ENCODE assay signal across 20 cellular contexts in genomic region chr12:11638271-11638916, GRCh38. TPM values are rescaled to one million over a fixed set of nuclear protein-coding genes. Genes with fewer than 3 reads are reported as not detected.
DNase-seq lines count a peak whose midpoint lies in the region; ATAC-seq, FAIRE-seq and TF ChIP-seq lines count a peak whose summit lies in the region.
"Had no signal": no experiment of that assay in that cellular context is flagged by ENCODE, and none has a peak within 500 bp of the region (broad histone marks: within the 10 kb centered on the region; RNA-seq: fewer than 3 reads in every experiment).

No MANE protein-coding gene starts in this region.

- H4K12ac ChIP-seq in trophoblast cell (ENCODE audit: low read depth, low read length) = no peak overlapping the region

- peaks cover 3% of the 10 kb centered on the region for H3K9me3 ChIP-seq in trophoblast cell (ENCODE audit: insufficient read depth, low read depth, low read length)

- H3K4me2 ChIP-seq in trophoblast cell (ENCODE audit: low read length) = no peak overlapping the region

- H3K79me1 ChIP-seq in trophoblast cell (ENCODE audit: low read length) = no peaks in the 10 kb centered on the region

- WGBS in trophoblast cell (ENCODE audit: extremely low coverage, insufficient coverage, insufficient read length) = no CpG with 5 or more reads among the region's 3 CpGs

- H3K27ac ChIP-seq in trophoblast cell (ENCODE audit: low read depth, low read length) = no peak overlapping the region
- H3K27ac ChIP-seq: SK-N-MC had no signal

- H3K18ac ChIP-seq in trophoblast cell (ENCODE audit: low read length) = no peak overlapping the region

- DNase-seq in EH (ENCODE audit: low read depth) (peak; percentile 36), HCEC 1CT (peak; percentile 21), fibroblast of mammary gland (ENCODE audit: low read depth) (peak; percentile 17), trophoblast cell (peak; percentile 87 to 90), D721Med (ENCODE audit: insufficient read length, low spot score) (no peak), NCI-H82 (lab: John Stamatoyannopoulos, UW) (no peak)
- DNase-seq: C1 segment of cervical spinal cord, DMS79, H7, MM.1S, NCI-H1092 treated with DMSO at 0.1 percent for 48 hours, NCI-H146, NCI-H2029 treated with DMSO at 0.1 percent for 48 hours, NCI-H2171 treated with DMSO at 0.1 percent for 48 hours, NCI-H748 treated with DMSO at 0.1 percent for 48 hours, OCI-M1, SHP77 had no signal

- no peak overlapping the region for H2AFZ ChIP-seq in trophoblast cell (ENCODE audit: insufficient read depth, low read length, poor library complexity)

- no peak overlapping the region for H3K23ac ChIP-seq in trophoblast cell (ENCODE audit: low read length)

- no peak for FAIRE-seq in D721Med (lab: Jason Lieb, UNC)
- FAIRE-seq: HTR-8/SVneo had no signal

- H2BK120ac ChIP-seq in trophoblast cell (ENCODE audit: insufficient read depth, low read length, poor library complexity) = no peak overlapping the region

- H3K4me1 ChIP-seq in trophoblast cell (ENCODE audit: control insufficient read depth in 1 of 2, insufficient read depth in 2 of 2, low read length in 2 of 2) = no peaks in the 10 kb centered on the region

- H3K36me3 ChIP-seq in trophoblast cell (ENCODE audit: control insufficient read depth in 1 of 2, insufficient read depth in 2 of 2, low read length in 2 of 2) = no peaks in the 10 kb centered on the region

- no peak overlapping the region for H2AK5ac ChIP-seq in trophoblast cell (ENCODE audit: low read length)

- H4K91ac ChIP-seq in trophoblast cell (ENCODE audit: low read depth, low read length) = no peak overlapping the region

- H3K4ac ChIP-seq in trophoblast cell (ENCODE audit: low read depth, low read length) = no peak overlapping the region

- no peaks in the 10 kb centered on the region for H3K79me2 ChIP-seq in trophoblast cell (ENCODE audit: control insufficient read depth, insufficient read depth, low read length, poor library complexity)

- no peak for ATAC-seq in HG03135 (IDR thresholded peaks at IDR 0.05; ENCODE audit: unreplicated experiment)

- no peak overlapping the region for H4K8ac ChIP-seq in trophoblast cell (ENCODE audit: low read depth, low read length)

- no peak overlapping the region for H3K9ac ChIP-seq in trophoblast cell (ENCODE audit: low read length)

- no peak overlapping the region for H2BK5ac ChIP-seq in trophoblast cell (ENCODE audit: low read depth, low read length, poor library complexity)

- H3K14ac ChIP-seq in trophoblast cell (ENCODE audit: low read length) = no peak overlapping the region

- H3K27me3 ChIP-seq in trophoblast cell (ENCODE audit: insufficient read depth, low read length) = no peaks in the 10 kb centered on the region

- TF ChIP-seq CTCF in fibroblast of mammary gland (conservative IDR thresholded peaks at IDR 0.05; ENCODE audit: control insufficient read depth, insufficient read depth, low read depth, low read length) (no peak), D721Med (IDR thresholded peaks at IDR 0.05; ENCODE audit: insufficient read depth, missing control alignments) (no peak)

- no peak overlapping the region for H2BK12ac ChIP-seq in trophoblast cell (ENCODE audit: low read length)

- no peak overlapping the region for H3K4me3 ChIP-seq in fibroblast of mammary gland (ENCODE audit: control insufficient read depth, low read depth, low read length)
- H3K4me3 ChIP-seq in trophoblast cell (ENCODE audit: low read depth, low read length) = no peak overlapping the region
- H3K4me3 ChIP-seq: SK-N-MC had no signal

RNA-seq across cellular contexts. Expression of gene ETV6, which starts 11.1 kb away (rescaled TPM):
- 8.4 and 9.1 TPM in 2 replicates for polyA plus RNA-seq in trophoblast cell (2013)

Comparison
In these comparisons a context has a peak if more than half of its experiments do, and no peak if none do; other contexts are left out.
1. DNase-seq: peak in EH (single experiment), HCEC 1CT (single experiment), fibroblast of mammary gland (single experiment) and trophoblast cell (2 of 2); none in D721Med (single experiment) and NCI-H82 (single experiment).